In genomic region chr5:128412145-128412930, GRCh38 we compare ENCODE assay signal across 19 cellular contexts.
DNase-seq lines count a peak whose midpoint lies in the region; ATAC-seq and TF ChIP-seq lines count a peak whose summit lies in the region.
"Had no signal": no experiment of that assay in that cellular context is flagged by ENCODE, and none has a peak within 500 bp of the region (broad histone marks: within the 10 kb centered on the region; RNA-seq: fewer than 3 reads in every experiment).

No MANE protein-coding gene starts in this region.

- peaks cover 20% of the 10 kb centered on the region for H3K9me3 Mint-ChIP-seq in WTC11
- peaks cover 17% of the 10 kb centered on the region for H3K9me3 Mint-ChIP-seq in osteocyte (ENCODE audit: unreplicated experiment)
- peaks cover 5% of the 10 kb centered on the region for H3K9me3 Mint-ChIP-seq in activated CD4-positive, alpha-beta T cell treated with anti-CD3 and anti-CD28 coated beads, Interleukin-2, amount 10 ng/mL, durations not matched to agents 7 days and 5 days
- H3K9me3 Mint-ChIP-seq in T-cell, result peaks cover 7 to 14% (median 7%) of the 10 kb centered on the region in 3 donors

- RAD21 ChIA-PET in HCT116 (lab: Charles Lee; ENCODE audit: low non-redundant PET in 1 of 2, low total read pairs in 2 of 2, uncharacterized antibody in 2 of 2, unreplicated experiment in 2 of 2), result no interaction called here

- DNase-seq in HCT116 (ENCODE audit: low read depth, low spot score), result no peak
- DNase-seq in WTC11 (ENCODE audit: low spot score), result no peak
- no peak for DNase-seq in epithelial cell of esophagus (ENCODE audit: low read depth)
- no peak for DNase-seq in osteocyte (ENCODE audit: extremely low spot score, unreplicated experiment)
- no peak for DNase-seq in activated CD4-positive, alpha-beta T cell treated with anti-CD3 and anti-CD28 coated beads, Interleukin-2, amount 10 ng/mL, durations not matched to agents 7 days and 5 days
- DNase-seq in activated T-cell treated with anti-CD3 and anti-CD28 coated beads for 4 hours, result no peak
- no peak for DNase-seq in T-cell
- DNase-seq: BE2C; Calu3; CD4-positive, alpha-beta memory T cell; DMS79 treated with DMSO at 0.1 percent for 48 hours; GM23248; NCI-H1048; NCI-H1436 treated with DMSO at 0.1 percent for 48 hours; NCI-H2029 treated with DMSO at 0.1 percent for 48 hours; NCI-H774; SHP77 had no signal

- 0 out of 2 replicates have a peak, but pooled peaks have one; percentile 3 for TF ChIP-seq RAD21 in HCT116 (IDR thresholded peaks at IDR 0.05; ENCODE audit: low read depth)

- H3K9me2 ChIP-seq in HCT116 (ENCODE audit: insufficient read depth), result no peaks in the 10 kb centered on the region

- no peaks in the 10 kb centered on the region for H3K9me3 ChIP-seq in HCT116 (ENCODE audit: control insufficient read depth in 1 of 2, insufficient read depth in 1 of 2, low read depth in 1 of 2, low read length in 2 of 2)
- H3K9me3 ChIP-seq: BE2C had no signal

- H3K27ac Mint-ChIP-seq in WTC11 (no peak overlapping the region), osteocyte (ENCODE audit: unreplicated experiment) (peak overlapping the region; percentile 81), T-cell (no peak overlapping the region)
- H3K27ac Mint-ChIP-seq in activated CD4-positive, alpha-beta T cell treated with anti-CD3 and anti-CD28 coated beads, Interleukin-2, amount 10 ng/mL, durations not matched to agents 7 days and 5 days, result no peak overlapping the region
- H3K27ac Mint-ChIP-seq: CD4-positive, alpha-beta memory T cell had no signal

- H3K27me3 Mint-ChIP-seq in WTC11 (ENCODE audit: low read depth) (no peaks in the 10 kb centered on the region), osteocyte (ENCODE audit: unreplicated experiment) (no peaks in the 10 kb centered on the region), T-cell (no peaks in the 10 kb centered on the region)
- H3K27me3 Mint-ChIP-seq in activated CD4-positive, alpha-beta T cell treated with anti-CD3 and anti-CD28 coated beads, Interleukin-2, amount 10 ng/mL, durations not matched to agents 7 days and 5 days, result no peaks in the 10 kb centered on the region
- H3K27me3 Mint-ChIP-seq: CD4-positive, alpha-beta memory T cell had no signal

- BruUV-seq in HCT116 (replicated peaks; lab: Mats Ljungman, UMichigan), result no TSS peak

- no peak for TF ChIP-seq POLR2A in HCT116 (IDR thresholded peaks at IDR 0.05; ENCODE audit: borderline replicate concordance, extremely low read depth, insufficient read depth, insufficient read length)

- intact Hi-C loops in HCT116 (cut with micrococcal nuclease), result no loop called here

- H3K4me1 Mint-ChIP-seq in WTC11 (peaks cover 34% of the 10 kb centered on the region), osteocyte (ENCODE audit: unreplicated experiment) (peaks cover 63% of the 10 kb centered on the region), T-cell (no peaks in the 10 kb centered on the region)
- H3K4me1 Mint-ChIP-seq in activated CD4-positive, alpha-beta T cell treated with anti-CD3 and anti-CD28 coated beads, Interleukin-2, amount 10 ng/mL, durations not matched to agents 7 days and 5 days, result no peaks in the 10 kb centered on the region
- H3K4me1 Mint-ChIP-seq: CD4-positive, alpha-beta memory T cell had no signal

- H3K9ac ChIP-seq in HCT116 (ENCODE audit: low read length), result no peak overlapping the region
- H3K9ac ChIP-seq: GM23248, KMS-11 had no signal

- no peaks in the 10 kb centered on the region for H3K27me3 ChIP-seq in HCT116 (ENCODE audit: insufficient read depth, low read length)
- H3K27me3 ChIP-seq: BE2C had no signal

- no peaks in the 10 kb centered on the region for H3K36me3 ChIP-seq in HCT116 (ENCODE audit: control insufficient read depth in 1 of 2, insufficient read depth in 2 of 2, low read length in 2 of 2)
- H3K36me3 ChIP-seq: BE2C had no signal

- no peaks in the 10 kb centered on the region for H4K20me1 ChIP-seq in HCT116 (ENCODE audit: insufficient read depth)

- peaks cover 2% of the 10 kb centered on the region; the same call in 1 of the 2 replicates for H3K36me3 Mint-ChIP-seq in WTC11
- peaks cover 55% of the 10 kb centered on the region for H3K36me3 Mint-ChIP-seq in osteocyte (ENCODE audit: unreplicated experiment)
- no peaks in the 10 kb centered on the region for H3K36me3 Mint-ChIP-seq in activated CD4-positive, alpha-beta T cell treated with anti-CD3 and anti-CD28 coated beads, Interleukin-2, amount 10 ng/mL, durations not matched to agents 7 days and 5 days (ENCODE audit: low read depth)
- H3K36me3 Mint-ChIP-seq in T-cell, result no peaks in the 10 kb centered on the region
- H3K36me3 Mint-ChIP-seq: CD4-positive, alpha-beta memory T cell had no signal

- H3K4me3 Mint-ChIP-seq in WTC11 (no peak overlapping the region), osteocyte (ENCODE audit: unreplicated experiment) (no peak overlapping the region), T-cell (no peak overlapping the region)
- no peak overlapping the region for H3K4me3 Mint-ChIP-seq in activated CD4-positive, alpha-beta T cell treated with anti-CD3 and anti-CD28 coated beads, Interleukin-2, amount 10 ng/mL, durations not matched to agents 7 days and 5 days
- H3K4me3 Mint-ChIP-seq: CD4-positive, alpha-beta memory T cell had no signal

- TF ChIP-seq CTCF in HCT116 (IDR thresholded peaks at IDR 0.05 in 2 of 3, conservative IDR thresholded peaks at IDR 0.05 in 1 of 3; ENCODE audit: borderline replicate concordance in 1 of 3, insufficient read depth in 1 of 3, low read depth in 2 of 3, low read length in 2 of 3) (peak in 2 of 3 experiments; percentile 20 to 27; a peak in 3 of 6 replicates), WTC11 (IDR thresholded peaks at IDR 0.05) (no peak), epithelial cell of esophagus (IDR thresholded peaks at IDR 0.05; ENCODE audit: insufficient read depth, low read depth, low read length, missing control alignments) (peak; percentile 7), osteocyte (IDR thresholded peaks at IDR 0.05) (no peak)

- H2AFZ ChIP-seq in HCT116 (ENCODE audit: low read depth, low read length, poor library complexity, severe bottlenecking), result no peak overlapping the region
- H2AFZ ChIP-seq: GM23248 had no signal

- CTCF ChIA-PET in HCT116 (lab: Charles Lee), result no interaction called here
- CTCF ChIA-PET in WTC11 (lab: Charles Lee), result interaction anchor here (0.8 to 1.0 kb wide), 3 partner anchors 13 to 89 kb away, joined by 3 to 4 read pairs (median 3); no protein-coding TSS in a partner anchor
- CTCF ChIA-PET in activated CD4-positive, alpha-beta T cell treated with anti-CD3 and anti-CD28 coated beads, Interleukin-2, amount 10 ng/mL, durations not matched to agents 7 days and 5 days (lab: Charles Lee), result no interaction called here
- CTCF ChIA-PET in T-cell (lab: Charles Lee), result interaction anchor here in 1 of 2 donors (0.6 kb wide), 1 partner anchor 199 kb away, joined by 3 read pairs; no protein-coding TSS in a partner anchor

- H3K4me3 ChIP-seq in HCT116 (replicated peaks in 1 of 2; ENCODE audit: low read depth in 1 of 2, low read length in 2 of 2) (no peak overlapping the region), epithelial cell of esophagus (ENCODE audit: low read length) (no peak overlapping the region)
- H3K4me3 ChIP-seq: GM23248 had no signal

- no peak overlapping the region for H3K27ac ChIP-seq in HCT116 (ENCODE audit: low read depth, low read length)
- H3K27ac ChIP-seq: GM23248, KMS-11 had no signal

- H3K4me1 ChIP-seq in HCT116 (ENCODE audit: control insufficient read depth in 1 of 2, insufficient read depth in 2 of 2, low read length in 2 of 2), result peaks cover 0 to 16% of the 10 kb centered on the region in 2 experiments; a peak in 2 of 4 replicates
- H3K4me1 ChIP-seq: BE2C had no signal

- no peak overlapping the region for H3K4me2 ChIP-seq in HCT116 (ENCODE audit: low read length)
- H3K4me2 ChIP-seq: KMS-11 had no signal

- POLR2A ChIA-PET in HCT116 (lab: Charles Lee) (no interaction called here), WTC11 (lab: Charles Lee) (no interaction called here), T-cell (lab: Charles Lee) (no interaction called here)
- POLR2A ChIA-PET in activated CD4-positive, alpha-beta T cell treated with anti-CD3 and anti-CD28 coated beads, Interleukin-2, amount 10 ng/mL, durations not matched to agents 7 days and 5 days (lab: Charles Lee), result no interaction called here

- no peaks in the 10 kb centered on the region for H3K79me2 ChIP-seq in HCT116 (ENCODE audit: insufficient read depth, low read length)

- ATAC-seq in HCT116 (no peak), WTC11 (peak; percentile 75), T-cell (replicated peaks in 1 of 4) (no peak)
- ATAC-seq: SK-N-SH treated with all-trans-retinoic acid at 6 μM for 48 hours had no signal

TF ChIP-seq in HCT116, 20 proteins besides CTCF, POLR2A, EP300 and RAD21 (continues in another document):
- TF ChIP-seq TCF7L2 (IDR thresholded peaks at IDR 0.05; ENCODE audit: borderline replicate concordance, extremely low read depth, insufficient read depth, insufficient read length), result no peak
- no peak for TF ChIP-seq ATF3 (IDR thresholded peaks at IDR 0.05)
- no peak for TF ChIP-seq EGR1 (IDR thresholded peaks at IDR 0.05; ENCODE audit: low read depth)
- TF ChIP-seq EZH2phosphoT487 (IDR thresholded peaks at IDR 0.05; ENCODE audit: borderline replicate concordance), result no peak

TF ChIP-seq in WTC11, 78 proteins besides CTCF, POLR2A, EP300 and RAD21 (continues in another document):
- no peak for TF ChIP-seq USF2 (CRISPR knock-in tag; IDR thresholded peaks at IDR 0.05)
- no peak for TF ChIP-seq KAT7 (CRISPR knock-in tag; IDR thresholded peaks at IDR 0.05; ENCODE audit: borderline replicate concordance)
- no peak for TF ChIP-seq ESRRA (CRISPR knock-in tag; IDR thresholded peaks at IDR 0.05; ENCODE audit: borderline replicate concordance)
- no peak for TF ChIP-seq FOXP4 (CRISPR knock-in tag; IDR thresholded peaks at IDR 0.05)

Comparison
In these comparisons a context has a peak if more than half of its experiments do, and no peak if none do; other contexts are left out.
1. CTCF ChIP-seq: peak in HCT116 (2 of 3) and epithelial cell of esophagus (single experiment); none in WTC11 (single experiment) and osteocyte (single experiment).
2. Of the 4 proteins assayed by ChIP-seq in both WTC11 and HCT116: peak only in WTC11: none; only in HCT116: CTCF; in both: none; in neither: 3.